In the genomic region with DNA sequence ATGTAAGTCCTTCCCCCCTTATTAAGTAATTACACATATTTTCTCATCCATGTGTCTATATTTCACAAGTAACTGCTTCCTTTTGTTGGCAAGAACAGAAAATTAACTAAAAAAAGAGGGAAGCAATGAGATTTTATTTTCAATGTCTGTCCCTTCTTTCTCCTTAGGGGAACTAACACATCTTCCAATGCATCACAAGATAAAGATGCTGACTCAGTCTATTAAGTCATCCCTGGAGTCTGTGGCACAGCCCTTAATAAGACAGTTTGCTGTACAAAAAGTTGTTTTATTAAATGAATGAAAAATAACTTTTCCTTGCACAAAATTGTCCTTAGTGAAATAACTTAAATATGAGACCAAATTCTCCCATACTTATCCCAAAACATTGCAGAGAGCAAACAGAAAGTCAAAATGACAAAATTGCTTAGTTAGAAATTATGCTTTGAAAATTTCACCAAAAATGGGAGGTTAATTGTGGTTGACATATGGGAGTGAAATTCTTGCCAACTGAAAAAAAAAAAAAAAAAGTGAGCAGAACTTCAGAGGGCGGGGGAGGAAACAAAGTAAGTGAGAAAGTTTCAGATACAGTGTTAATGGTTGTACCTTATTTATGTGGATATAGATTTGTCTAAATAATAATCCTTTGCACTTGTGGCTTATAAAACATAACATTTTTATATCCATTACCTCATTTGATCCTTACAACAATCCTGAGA, we compare ENCODE assay signal across 14 cellular contexts.
DNase-seq lines count a peak whose midpoint lies in the region; ATAC-seq, FAIRE-seq and TF ChIP-seq lines count a peak whose summit lies in the region.
"Had no signal": no experiment of that assay in that cellular context is flagged by ENCODE, and none has a peak within 500 bp of the region (broad histone marks: within the 10 kb centered on the region; RNA-seq: fewer than 3 reads in every experiment).

No MANE protein-coding gene starts in this region.

- TF ChIP-seq CTCF in CD14-positive monocyte (IDR thresholded peaks at IDR 0.05) (no peak), astrocyte (IDR thresholded peaks at IDR 0.05; ENCODE audit: insufficient read depth, low read depth, low read length) (no peak), progenitor cell of endocrine pancreas (IDR thresholded peaks at IDR 0.05; ENCODE audit: unreplicated experiment) (no peak)

- H3K4me2 ChIP-seq in astrocyte (ENCODE audit: low read length) = peak overlapping the region; percentile 16

- no peak overlapping the region for H3K4me3 ChIP-seq in astrocyte (ENCODE audit: insufficient read depth, low read depth, low read length)
- H3K4me3 ChIP-seq: upper lobe of left lung had no signal

- no peaks in the 10 kb centered on the region for H3K9me3 ChIP-seq in astrocyte (ENCODE audit: insufficient read depth, low read depth, low read length)
- H3K9me3 ChIP-seq: upper lobe of left lung had no signal

- H3K79me2 ChIP-seq in astrocyte (ENCODE audit: insufficient read depth, low read length) = no peaks in the 10 kb centered on the region

- H3K9me3 Mint-ChIP-seq in CD14-positive monocyte (peaks cover 0 to 5% (median 0%) of the 10 kb centered on the region in 7 donors), astrocyte (ENCODE audit: unreplicated experiment) (peaks cover 1% of the 10 kb centered on the region), progenitor cell of endocrine pancreas (ENCODE audit: low read depth) (no peaks in the 10 kb centered on the region)
- H3K9me3 Mint-ChIP-seq: activated naive CD8-positive, alpha-beta T cell treated with anti-CD3 and anti-CD28 coated beads, Interleukin-2, amount 10 ng/mL, durations not matched to agents 7 days and 5 days; CD4-positive, alpha-beta T cell had no signal

- H3K4me1 ChIP-seq in astrocyte (ENCODE audit: insufficient read depth, low read length) = peaks cover 6% of the 10 kb centered on the region
- H3K4me1 ChIP-seq: upper lobe of left lung had no signal

- H3K4me1 Mint-ChIP-seq in CD14-positive monocyte (peaks cover 19% of the 10 kb centered on the region), astrocyte (ENCODE audit: low read depth, unreplicated experiment) (peaks cover 19% of the 10 kb centered on the region), progenitor cell of endocrine pancreas (ENCODE audit: low read depth) (peaks cover 2% of the 10 kb centered on the region)
- H3K4me1 Mint-ChIP-seq: activated naive CD8-positive, alpha-beta T cell treated with anti-CD3 and anti-CD28 coated beads, Interleukin-2, amount 10 ng/mL, durations not matched to agents 7 days and 5 days had no signal

- FAIRE-seq in astrocyte (lab: Jason Lieb, UNC) = no peak

- no peak overlapping the region for H2AFZ ChIP-seq in astrocyte (ENCODE audit: low read depth, low read length)

- no peaks in the 10 kb centered on the region for H3K27me3 ChIP-seq in astrocyte (ENCODE audit: insufficient read depth, low read length)
- H3K27me3 ChIP-seq: upper lobe of left lung had no signal

- peak overlapping the region; percentile 4 for H3K27ac ChIP-seq in astrocyte (ENCODE audit: low read depth, low read length)
- H3K27ac ChIP-seq: epithelial cell of prostate, upper lobe of left lung had no signal

- H3K27ac Mint-ChIP-seq in CD14-positive monocyte (peak overlapping the region; percentile 76 to 90 (median 85)), astrocyte (ENCODE audit: unreplicated experiment) (peak overlapping the region; percentile 89), progenitor cell of endocrine pancreas (no peak overlapping the region)
- H3K27ac Mint-ChIP-seq: activated naive CD8-positive, alpha-beta T cell treated with anti-CD3 and anti-CD28 coated beads, Interleukin-2, amount 10 ng/mL, durations not matched to agents 7 days and 5 days; CD4-positive, alpha-beta T cell had no signal

- DNase-seq in CD14-positive monocyte (ENCODE audit: low spot score) = no peak
- DNase-seq in M059J (ENCODE audit: low read depth) = peak; percentile 57
- DNase-seq in astrocyte (ENCODE audit: low read depth) = peak; percentile 76
- peak; percentile 56 for DNase-seq in hepatic stellate cell (ENCODE audit: low spot score)
- DNase-seq in NCI-H510A (lab: John Stamatoyannopoulos, UW) = no peak
- no peak for DNase-seq in progenitor cell of endocrine pancreas (ENCODE audit: low spot score, unreplicated experiment)
- DNase-seq: activated CD8-positive, alpha-beta memory T cell treated with anti-CD3 and anti-CD28 coated beads for 24 hours; activated naive CD8-positive, alpha-beta T cell treated with anti-CD3 and anti-CD28 coated beads, Interleukin-2, amount 10 ng/mL, durations not matched to agents 7 days and 5 days; CD4-positive, alpha-beta T cell; NCI-H1694 treated with DMSO at 0.1 percent for 48 hours; upper lobe of left lung had no signal

- H3K27me3 Mint-ChIP-seq in CD14-positive monocyte (ENCODE audit: low read depth in 3 of 3) (peaks cover 0 to 5% (median 0%) of the 10 kb centered on the region in 3 donors), astrocyte (ENCODE audit: low read depth, unreplicated experiment) (no peaks in the 10 kb centered on the region), progenitor cell of endocrine pancreas (no peaks in the 10 kb centered on the region)
- H3K27me3 Mint-ChIP-seq: CD4-positive, alpha-beta T cell had no signal

- H3K36me3 ChIP-seq in astrocyte (ENCODE audit: insufficient read depth, low read length) = no peaks in the 10 kb centered on the region
- H3K36me3 ChIP-seq: upper lobe of left lung had no signal

- intact Hi-C loops in CD14-positive monocyte (cut with micrococcal nuclease) = no loop called here

- H4K20me1 ChIP-seq in astrocyte (ENCODE audit: insufficient read depth, low read length) = no peaks in the 10 kb centered on the region

- no peak overlapping the region for H3K9ac ChIP-seq in astrocyte (ENCODE audit: low read length)

- H3K4me3 Mint-ChIP-seq in CD14-positive monocyte (peak overlapping the region in 1 of 2 donors; percentile 48), astrocyte (ENCODE audit: unreplicated experiment) (peak overlapping the region; percentile 31), progenitor cell of endocrine pancreas (ENCODE audit: low read depth) (no peak overlapping the region)
- H3K4me3 Mint-ChIP-seq: activated naive CD8-positive, alpha-beta T cell treated with anti-CD3 and anti-CD28 coated beads, Interleukin-2, amount 10 ng/mL, durations not matched to agents 7 days and 5 days; CD4-positive, alpha-beta T cell had no signal

- ATAC-seq in GM21717 (IDR thresholded peaks at IDR 0.05; ENCODE audit: unreplicated experiment) = no peak
- no peak for ATAC-seq in HG03442 (IDR thresholded peaks at IDR 0.05; ENCODE audit: unreplicated experiment)

- H3K36me3 Mint-ChIP-seq in CD14-positive monocyte = no peaks in the 10 kb centered on the region
- no peaks in the 10 kb centered on the region for H3K36me3 Mint-ChIP-seq in astrocyte (ENCODE audit: low read depth, unreplicated experiment)
- no peaks in the 10 kb centered on the region for H3K36me3 Mint-ChIP-seq in progenitor cell of endocrine pancreas (ENCODE audit: insufficient read depth)
- H3K36me3 Mint-ChIP-seq: activated naive CD8-positive, alpha-beta T cell treated with anti-CD3 and anti-CD28 coated beads, Interleukin-2, amount 10 ng/mL, durations not matched to agents 7 days and 5 days had no signal

Comparison
In these comparisons a context has a peak if more than half of its experiments do, and no peak if none do; other contexts are left out.
1. DNase-seq: peak in M059J (single experiment), astrocyte (single experiment) and hepatic stellate cell (single experiment); none in CD14-positive monocyte (single experiment), NCI-H510A (single experiment) and progenitor cell of endocrine pancreas (single experiment).